In the genomic region with DNA sequence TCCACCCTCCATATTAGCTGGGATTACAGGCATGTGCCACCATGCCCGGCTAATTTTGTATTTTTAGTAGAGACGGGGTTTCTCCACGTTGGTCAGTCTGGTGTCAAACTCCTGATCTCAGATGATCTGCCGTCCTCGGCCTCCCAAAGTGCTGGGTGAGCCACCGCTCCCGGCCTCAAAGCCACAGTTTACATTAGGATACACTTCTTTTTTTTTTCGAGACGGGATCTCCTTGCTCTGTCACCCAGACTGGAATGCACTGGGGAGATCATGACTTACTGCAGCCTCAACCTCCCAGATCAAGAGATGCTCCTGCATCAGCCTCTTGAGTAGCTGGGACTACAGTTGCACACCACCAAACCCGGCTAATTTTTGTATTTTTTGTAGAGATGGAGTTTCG, we compare ENCODE assay signal across 35 cellular contexts.
"Had no signal": no experiment of that assay in that cellular context is flagged by ENCODE, and none has a peak within 500 bp of the region (broad histone marks: within the 10 kb centered on the region; RNA-seq: fewer than 3 reads in every experiment).

No MANE protein-coding gene starts in this region.

- H3K27ac ChIP-seq: adrenal gland, body of pancreas, brain microvascular endothelial cell, breast epithelium, WERI-Rb-1 had no signal

- H3K4me3 Mint-ChIP-seq: activated B cell treated with CpG ODN at 0.5 μM for 24 hours; activated CD4-positive, alpha-beta memory T cell treated with anti-CD3 and anti-CD28 coated beads for 36 hours; activated CD4-positive, alpha-beta T cell treated with anti-CD3 and anti-CD28 coated beads, Interleukin-2, amount 10 ng/mL, durations not matched to agents 24 days and 14 days; activated CD8-positive, alpha-beta T cell treated with anti-CD3 and anti-CD28 coated beads for 36 hours; activated naive CD4-positive, alpha-beta T cell treated with anti-CD3 and anti-CD28 coated beads for 36 hours; activated naive CD8-positive, alpha-beta T cell treated with anti-CD3 and anti-CD28 coated beads for 36 hours; activated T-cell treated with anti-CD3 and anti-CD28 coated beads, Interleukin-2, amount 50 U/mL, for 4 hours; activated T-cell treated with anti-CD3 and anti-CD28 coated beads, Interleukin-2, amount 50 U/mL, for 72 hours; activated T-helper 1 cell treated with anti-CD3 and anti-CD28 coated beads, Interleukin-12 subunit alpha, Interleukin-12 subunit beta, Interleukin-2, Interleukin-4 antibody, amounts not matched to agents 30 ng/mL and 10 ng/mL and 1 ng/mL, durations not matched to agents 14 hours and 24 hours and 36 hours; activated T-helper 17 cell treated with anti-CD3 and anti-CD28 coated beads, Interleukin-2, amount 50 U/mL, for 72 hours; T-helper 1 cell treated with Interleukin-12 subunit alpha and Interleukin-12 subunit beta and Interleukin-4 antibody, amounts not matched to agents 30 μg/mL and 1 μg/mL, for 36 hours; T-helper 2 cell treated with Interferon-gamma antibody and Interleukin-4, amounts not matched to agents 5 μg/mL and 100 μg/mL, for 36 hours had no signal

- H3K9me3 Mint-ChIP-seq: activated B cell treated with CpG ODN at 0.5 μM for 24 hours; activated CD4-positive, alpha-beta memory T cell treated with anti-CD3 and anti-CD28 coated beads for 36 hours; activated CD4-positive, alpha-beta T cell treated with anti-CD3 and anti-CD28 coated beads, Interleukin-2, amount 10 ng/mL, durations not matched to agents 24 days and 14 days; activated CD8-positive, alpha-beta T cell treated with anti-CD3 and anti-CD28 coated beads for 36 hours; activated T-helper 1 cell treated with anti-CD3 and anti-CD28 coated beads, Interleukin-12 subunit alpha, Interleukin-12 subunit beta, Interleukin-2, Interleukin-4 antibody, amounts not matched to agents 30 ng/mL and 10 ng/mL and 1 ng/mL, durations not matched to agents 14 hours and 24 hours and 36 hours; activated T-helper 17 cell treated with anti-CD3 and anti-CD28 coated beads, Interleukin-2, amount 50 U/mL, for 72 hours; T-helper 1 cell treated with Interleukin-12 subunit alpha and Interleukin-12 subunit beta and Interleukin-4 antibody, amounts not matched to agents 30 μg/mL and 1 μg/mL, for 36 hours; T-helper 2 cell treated with Interferon-gamma antibody and Interleukin-4, amounts not matched to agents 5 μg/mL and 100 μg/mL, for 36 hours had no signal

- H3K36me3 ChIP-seq: adrenal gland, brain microvascular endothelial cell, breast epithelium had no signal

- H3K27me3 Mint-ChIP-seq: activated B cell treated with CpG ODN at 0.5 μM for 24 hours; activated T-helper 17 cell treated with anti-CD3 and anti-CD28 coated beads, Interleukin-2, amount 50 U/mL, for 72 hours had no signal

- DNase-seq: activated B cell treated with CpG ODN at 0.5 μM for 24 hours; activated CD4-positive, alpha-beta memory T cell treated with anti-CD3 and anti-CD28 coated beads for 36 hours; activated CD4-positive, alpha-beta T cell treated with anti-CD3 and anti-CD28 coated beads for 4 hours; activated CD4-positive, alpha-beta T cell treated with anti-CD3 and anti-CD28 coated beads, Interleukin-2, amount 10 ng/mL, durations not matched to agents 24 days and 14 days; activated CD4-positive, alpha-beta T cell treated with anti-CD3 and anti-CD28 coated beads, Interleukin-2, amount 50 U/mL, for 1 hour; activated CD4-positive, alpha-beta T cell treated with anti-CD3 and anti-CD28 coated beads, Interleukin-2, amount 50 U/mL, for 4 hours; activated CD4-positive, CD25-positive, alpha-beta regulatory T cell treated with anti-CD3 and anti-CD28 coated beads, Interleukin-2, amount 50 U/mL, for 72 hours; activated CD8-positive, alpha-beta memory T cell treated with anti-CD3 and anti-CD28 coated beads, Interleukin-2, amount 50 U/mL, for 4 hours; activated CD8-positive, alpha-beta T cell treated with anti-CD3 and anti-CD28 coated beads for 36 hours; activated effector memory CD4-positive, alpha-beta T cell treated with anti-CD3 and anti-CD28 coated beads, Interleukin-2, amount 50 U/mL, for 16 hours; activated gamma-delta T cell treated with Interleukin-2 at 50 U/mL for 16 hours; activated naive CD4-positive, alpha-beta T cell; activated naive CD4-positive, alpha-beta T cell treated with anti-CD3 and anti-CD28 coated beads for 36 hours; activated naive CD4-positive, alpha-beta T cell treated with anti-CD3 and anti-CD28 coated beads, Interleukin-2, amount 50 U/mL, for 16 hours; activated naive CD8-positive, alpha-beta T cell treated with anti-CD3 and anti-CD28 coated beads for 36 hours; activated T-cell treated with anti-CD3 and anti-CD28 coated beads for 4 hours; activated T-cell treated with anti-CD3 and anti-CD28 coated beads, Interleukin-2, amount 50 U/mL, for 1 hour; activated T-cell treated with anti-CD3 and anti-CD28 coated beads, Interleukin-2, amount 50 U/mL, for 4 hours; activated T-cell treated with anti-CD3 and anti-CD28 coated beads, Interleukin-2, amount 50 U/mL, for 72 hours; adrenal gland; amniotic stem cell; aorta; body of pancreas; brain microvascular endothelial cell; central memory CD4-positive, alpha-beta T cell; T-helper 1 cell; T-helper 2 cell; T-helper 9 cell; WERI-Rb-1 had no signal

- H3K9me3 ChIP-seq: adrenal gland, body of pancreas, breast epithelium had no signal

- H3K27me3 ChIP-seq: adrenal gland, body of pancreas, brain microvascular endothelial cell, breast epithelium had no signal

- H3K36me3 Mint-ChIP-seq: activated CD4-positive, alpha-beta memory T cell treated with anti-CD3 and anti-CD28 coated beads for 36 hours; activated naive CD8-positive, alpha-beta T cell treated with anti-CD3 and anti-CD28 coated beads for 36 hours had no signal

- ATAC-seq: activated CD8-positive, alpha-beta T cell treated with anti-CD3 and anti-CD28 coated beads for 36 hours; activated naive CD4-positive, alpha-beta T cell treated with anti-CD3 and anti-CD28 coated beads, Interleukin-2, amount 50 U/mL, for 72 hours; activated T-cell treated with anti-CD3 and anti-CD28 coated beads, Interleukin-2, amount 50 U/mL, for 4 hours; activated T-cell treated with anti-CD3 and anti-CD28 coated beads, Interleukin-2, amount 50 U/mL, for 72 hours; activated T-helper 17 cell treated with anti-CD3 and anti-CD28 coated beads, Interleukin-2, amount 50 U/mL, for 72 hours; body of pancreas had no signal

- H3K4me3 ChIP-seq: adrenal gland, body of pancreas, breast epithelium had no signal

- H3K27ac Mint-ChIP-seq: activated B cell treated with CpG ODN at 0.5 μM for 24 hours; activated CD4-positive, alpha-beta memory T cell treated with anti-CD3 and anti-CD28 coated beads for 36 hours; activated CD8-positive, alpha-beta T cell treated with anti-CD3 and anti-CD28 coated beads for 36 hours; activated naive CD4-positive, alpha-beta T cell treated with anti-CD3 and anti-CD28 coated beads for 36 hours; activated naive CD4-positive, alpha-beta T cell treated with anti-CD3 and anti-CD28 coated beads, Interleukin-2, amount 50 U/mL, for 72 hours; activated naive CD8-positive, alpha-beta T cell treated with anti-CD3 and anti-CD28 coated beads for 36 hours; activated T-cell treated with anti-CD3 and anti-CD28 coated beads, Interleukin-2, amount 50 U/mL, for 72 hours; activated T-helper 1 cell treated with anti-CD3 and anti-CD28 coated beads, Interleukin-12 subunit alpha, Interleukin-12 subunit beta, Interleukin-2, Interleukin-4 antibody, amounts not matched to agents 30 ng/mL and 10 ng/mL and 1 ng/mL, durations not matched to agents 14 hours and 24 hours and 36 hours; activated T-helper 17 cell treated with anti-CD3 and anti-CD28 coated beads, Interleukin-2, amount 50 U/mL, for 72 hours; T-helper 1 cell treated with Interleukin-12 subunit alpha and Interleukin-12 subunit beta and Interleukin-4 antibody, amounts not matched to agents 30 μg/mL and 1 μg/mL, for 36 hours; T-helper 2 cell treated with Interferon-gamma antibody and Interleukin-4, amounts not matched to agents 5 μg/mL and 100 μg/mL, for 36 hours had no signal
